8 cellular contexts compared by ENCODE assay signal in the genomic region with DNA sequence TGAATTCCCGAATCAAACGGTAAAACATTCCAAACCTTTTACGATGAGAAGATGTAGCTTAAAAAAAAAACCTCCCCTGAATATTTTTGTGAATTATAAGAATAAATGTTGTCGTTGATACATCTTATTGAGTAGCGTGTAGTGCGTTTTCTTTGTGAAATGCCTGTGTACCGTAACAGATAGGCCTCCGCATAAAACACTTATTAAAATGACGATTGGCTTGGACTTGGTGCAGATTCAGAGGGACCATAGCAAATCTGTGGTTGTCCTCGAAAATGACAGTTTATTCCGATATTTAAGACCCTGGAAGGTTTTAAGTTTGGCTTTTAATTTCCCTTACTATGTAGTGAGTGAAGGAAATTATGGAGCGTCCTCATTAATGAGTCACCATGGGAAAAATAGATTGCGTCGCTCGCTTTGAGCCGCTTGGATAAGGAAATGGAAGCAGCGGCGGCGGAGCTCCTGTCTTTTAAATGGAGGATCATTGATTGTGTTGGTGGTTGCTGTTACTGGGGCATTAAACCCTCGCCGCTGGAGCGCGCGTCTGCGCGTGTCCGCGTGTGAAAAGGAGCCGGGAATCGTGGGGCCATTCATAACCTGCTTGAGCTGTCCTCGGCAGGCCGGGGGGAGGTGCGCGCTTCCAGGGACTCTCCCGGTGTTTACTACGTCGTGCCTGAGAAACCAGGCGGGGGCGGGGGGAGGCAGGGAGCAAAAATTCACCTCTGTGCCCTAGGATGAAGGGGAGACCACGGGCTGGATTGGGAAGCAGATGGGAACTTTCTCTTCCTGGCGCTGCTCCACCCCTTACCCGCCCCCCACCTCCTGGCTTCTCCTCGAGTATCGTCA. TPM values are rescaled to one million over a fixed set of nuclear protein-coding genes. Genes with fewer than 3 reads are reported as not detected.
DNase-seq lines count a peak whose midpoint lies in the region; ATAC-seq and TF ChIP-seq lines count a peak whose summit lies in the region.

No MANE protein-coding gene starts in this region.

- peak; percentile 81 for TF ChIP-seq POLR2A in right lobe of liver (IDR thresholded peaks at IDR 0.05)

- under 1% methylated on average over 38 of the region's 44 CpGs for WGBS in right lobe of liver (ENCODE audit: insufficient coverage, low coverage, low lambda C conversion rate, missing lambda C conversion rate)

- DNase-seq in AG08396 (ENCODE audit: low spot score) (peak; percentile 61), HCEC 1CT (peak; percentile 81), NCI-H524 (lab: John Stamatoyannopoulos, UW) (peak; percentile 97), dermis blood vessel endothelial cell (peak; percentile 93), right lobe of liver (peak; percentile 87 to 92 (median 90))
- peak; percentile 69 for DNase-seq in activated CD4-positive, alpha-beta T cell treated with anti-CD3 and anti-CD28 coated beads, Interleukin-2, amount 50 U/mL, for 1 hour
- peak; percentile 73 for DNase-seq in stimulated activated CD4-positive, alpha-beta T cell treated with anti-CD3 and anti-CD28 coated beads, Interleukin-4, amount 100 ng/mL, for 1 hour

- ATAC-seq in right lobe of liver (peak; percentile 53 to 65 (median 56)), HG03571 (IDR thresholded peaks at IDR 0.05; ENCODE audit: unreplicated experiment) (no peak)

- H3K27ac ChIP-seq in right lobe of liver = peak overlapping the region; percentile 95 to 99 (median 97)

- intact Hi-C loops in right lobe of liver (cut with DNase I) = no loop called here

- H3K27me3 ChIP-seq in right lobe of liver = no peaks in the 10 kb centered on the region

- peak overlapping the region; percentile 72 to 85 (median 74) for H3K4me3 ChIP-seq in right lobe of liver

- H3K9me3 ChIP-seq in right lobe of liver = no peaks in the 10 kb centered on the region

- no peaks in the 10 kb centered on the region for H3K36me3 ChIP-seq in right lobe of liver

- peaks cover 0 to 70% (median 19%) of the 10 kb centered on the region in 4 donors for H3K4me1 ChIP-seq in right lobe of liver

- no peak for TF ChIP-seq CTCF in right lobe of liver (IDR thresholded peaks at IDR 0.05)

RNA-seq across cellular contexts. Expression of gene SPEN, which starts 1.6 kb away (rescaled TPM):
- total RNA-seq in dermis blood vessel endothelial cell (22.0 and 28.1 TPM in 2 replicates), right lobe of liver (10 to 100 TPM; 13.5 to 33.7 (median 23.2) TPM)

RNA-seq across cellular contexts. Expression of gene UQCRHL, which starts 41.7 kb away (rescaled TPM):
- 2.1 and 3.4 TPM in 2 replicates for total RNA-seq in dermis blood vessel endothelial cell
- total RNA-seq in right lobe of liver = 1 to 10 TPM in 2 of 6 experiments, under 1 TPM in 4; 0.42 to 1.1 (median 0.51) TPM
